8 cellular contexts compared by ENCODE assay signal in genomic region chr19:58466089-58466759, GRCh38. TPM values are rescaled to one million over a fixed set of nuclear protein-coding genes. Genes with fewer than 3 reads are reported as not detected.
DNase-seq lines count a peak whose midpoint lies in the region; ATAC-seq and TF ChIP-seq lines count a peak whose summit lies in the region.

No MANE protein-coding gene starts in this region.

- no peaks in the 10 kb centered on the region for H3K9me3 ChIP-seq in CD8-positive, alpha-beta memory T cell (ENCODE audit: low read length)
- H3K9me3 ChIP-seq in WERI-Rb-1 (ENCODE audit: severe bottlenecking) = no peaks in the 10 kb centered on the region
- no peaks in the 10 kb centered on the region for H3K9me3 ChIP-seq in hepatocyte (ENCODE audit: low read depth)

- peaks cover 18% of the 10 kb centered on the region for H3K79me2 ChIP-seq in hepatocyte

- peaks cover 6% of the 10 kb centered on the region for H4K20me1 ChIP-seq in hepatocyte (ENCODE audit: insufficient read depth, poor library complexity, severe bottlenecking)

- TF ChIP-seq CTCF in WERI-Rb-1 (IDR thresholded peaks at IDR 0.05; ENCODE audit: low read depth, low read length) = no peak
- no peak for TF ChIP-seq CTCF in hepatocyte (IDR thresholded peaks at IDR 0.05; ENCODE audit: poor library complexity)

- peak overlapping the region; percentile 82 for H3K4me2 ChIP-seq in hepatocyte

- WGBS in hepatocyte (ENCODE audit: low lambda C conversion rate, missing lambda C conversion rate) = 39% methylated on average over 20 of the region's 20 CpGs

- H3K9me3 Mint-ChIP-seq in CD8-positive, alpha-beta memory T cell = no peaks in the 10 kb centered on the region
- H3K9me3 Mint-ChIP-seq in stimulated activated naive CD8-positive, alpha-beta T cell treated with anti-CD3 and anti-CD28 coated beads, Interleukin-15, amount 100 ng/mL, for 72 hours = no peaks in the 10 kb centered on the region

- H3K27me3 Mint-ChIP-seq in CD8-positive, alpha-beta memory T cell = peaks cover 0 to 2% of the 10 kb centered on the region in 2 donors
- no peaks in the 10 kb centered on the region for H3K27me3 Mint-ChIP-seq in stimulated activated naive CD8-positive, alpha-beta T cell treated with anti-CD3 and anti-CD28 coated beads, Interleukin-15, amount 100 ng/mL, for 72 hours

- DNase-seq in CD8-positive, alpha-beta memory T cell = no peak
- no peak for DNase-seq in WERI-Rb-1
- DNase-seq in hepatocyte (ENCODE audit: low spot score) = no peak
- no peak for DNase-seq in stimulated activated naive CD8-positive, alpha-beta T cell treated with anti-CD3 and anti-CD28 coated beads, Interleukin-15, amount 100 ng/mL, for 72 hours
- DNase-seq in cerebellum (ENCODE audit: low spot score) = no peak
- DNase-seq in NCI-H1105 treated with DMSO at 0.1 percent for 48 hours (lab: John Stamatoyannopoulos, UW) = no peak
- no peak for DNase-seq in NOMO-1 treated with dmso at 0.1 percent for 144 hours (lab: John Stamatoyannopoulos, UW; ENCODE audit: unreplicated experiment)

- peak overlapping the region in 7 of 8 donors; percentile 77 to 96 (median 90) for H3K27ac Mint-ChIP-seq in CD8-positive, alpha-beta memory T cell
- H3K27ac Mint-ChIP-seq in stimulated activated naive CD8-positive, alpha-beta T cell treated with anti-CD3 and anti-CD28 coated beads, Interleukin-15, amount 100 ng/mL, for 72 hours = no peak overlapping the region

- no peaks in the 10 kb centered on the region for H3K9me2 ChIP-seq in hepatocyte (replicated peaks; ENCODE audit: insufficient read depth)

- peak overlapping the region; percentile 84 to 94 (median 86) for H3K4me3 Mint-ChIP-seq in CD8-positive, alpha-beta memory T cell
- H3K4me3 Mint-ChIP-seq in stimulated activated naive CD8-positive, alpha-beta T cell treated with anti-CD3 and anti-CD28 coated beads, Interleukin-15, amount 100 ng/mL, for 72 hours = peak overlapping the region; percentile 82 to 97

- POLR2A ChIA-PET in CD8-positive, alpha-beta memory T cell (lab: Charles Lee) = no interaction called here

- ATAC-seq in HG02571 (IDR thresholded peaks at IDR 0.05; ENCODE audit: unreplicated experiment) = peak; percentile 20
- peak; percentile 36 for ATAC-seq in stimulated activated naive CD8-positive, alpha-beta T cell treated with anti-CD3 and anti-CD28 coated beads, Interleukin-15, amount 100 ng/mL, for 72 hours

- peak overlapping the region; percentile 81 for H3K4me3 ChIP-seq in CD8-positive, alpha-beta memory T cell (ENCODE audit: low read length)
- H3K4me3 ChIP-seq in WERI-Rb-1 (ENCODE audit: low read depth, low read length) = peak overlapping the region; percentile 88
- H3K4me3 ChIP-seq in hepatocyte = peak overlapping the region; percentile 38

- H3K36me3 Mint-ChIP-seq in CD8-positive, alpha-beta memory T cell = peaks cover 0 to 26% (median 0%) of the 10 kb centered on the region in 3 donors

- peaks cover 13% of the 10 kb centered on the region for H3K4me1 ChIP-seq in CD8-positive, alpha-beta memory T cell (ENCODE audit: insufficient read depth, low read length)
- no peaks in the 10 kb centered on the region for H3K4me1 ChIP-seq in hepatocyte (ENCODE audit: insufficient read depth)

- H3K27me3 ChIP-seq in CD8-positive, alpha-beta memory T cell (ENCODE audit: insufficient read depth, low read length, poor library complexity, severe bottlenecking) = no peaks in the 10 kb centered on the region
- H3K27me3 ChIP-seq in WERI-Rb-1 (ENCODE audit: insufficient read depth, low read depth, severe bottlenecking) = no peaks in the 10 kb centered on the region
- no peaks in the 10 kb centered on the region for H3K27me3 ChIP-seq in hepatocyte

- CTCF ChIA-PET in CD8-positive, alpha-beta memory T cell (lab: Charles Lee) = interaction anchor here (1.1 to 1.2 kb wide), 2 partner anchors 48 to 54 kb away, joined by 3 read pairs; partner anchors contain the start of gene ZBTB45

- peaks cover 22 to 28% (median 25%) of the 10 kb centered on the region in 3 donors for H3K4me1 Mint-ChIP-seq in CD8-positive, alpha-beta memory T cell
- peaks cover 26% of the 10 kb centered on the region for H3K4me1 Mint-ChIP-seq in stimulated activated naive CD8-positive, alpha-beta T cell treated with anti-CD3 and anti-CD28 coated beads, Interleukin-15, amount 100 ng/mL, for 72 hours

- H3K27ac ChIP-seq in CD8-positive, alpha-beta memory T cell (ENCODE audit: low read depth, low read length) = peak overlapping the region; percentile 6
- H3K27ac ChIP-seq in WERI-Rb-1 (no peak overlapping the region), hepatocyte (no peak overlapping the region)

- H2AFZ ChIP-seq in hepatocyte = peak overlapping the region; percentile 84

- H3K36me3 ChIP-seq in CD8-positive, alpha-beta memory T cell (ENCODE audit: insufficient read depth, low read length) = peaks cover 5% of the 10 kb centered on the region
- peaks cover 11% of the 10 kb centered on the region for H3K36me3 ChIP-seq in WERI-Rb-1
- H3K36me3 ChIP-seq in hepatocyte (replicated peaks; ENCODE audit: insufficient read depth, low read depth) = no peaks in the 10 kb centered on the region

RNA-seq across cellular contexts. Expression of gene ZNF324, which starts 0.7 kb away (rescaled TPM):
- 10 to 100 TPM; 19.8 to 21.0 TPM for total RNA-seq in CD8-positive, alpha-beta memory T cell
- 13.9 TPM for polyA plus RNA-seq in CD8-positive, alpha-beta memory T cell
- 8.7 and 13.1 TPM in 2 replicates for total RNA-seq in hepatocyte
- 9.1 and 9.3 TPM in 2 replicates for polyA plus RNA-seq in hepatocyte
- total RNA-seq in cerebellum = 22.6 TPM

RNA-seq across cellular contexts. Expression of gene ZNF446, which starts 9.9 kb away (rescaled TPM):
- 1 to 10 TPM; 5.9 to 7.2 TPM for total RNA-seq in CD8-positive, alpha-beta memory T cell
- 3.8 TPM for polyA plus RNA-seq in CD8-positive, alpha-beta memory T cell
- 11.2 and 20.5 TPM in 2 replicates for total RNA-seq in hepatocyte
- 13.8 and 20.7 TPM in 2 replicates for polyA plus RNA-seq in hepatocyte
- total RNA-seq in cerebellum = 11.5 TPM

RNA-seq across cellular contexts. Expression of gene ZNF324B, which starts 14.8 kb away (rescaled TPM):
- 10 to 100 TPM; 11.3 TPM for total RNA-seq in CD8-positive, alpha-beta memory T cell
- 2.9 TPM for polyA plus RNA-seq in CD8-positive, alpha-beta memory T cell
- 5.8 and 7.0 TPM in 2 replicates for total RNA-seq in hepatocyte
- 1.9 and 2.4 TPM in 2 replicates for polyA plus RNA-seq in hepatocyte
- total RNA-seq in cerebellum = 12.4 TPM

RNA-seq across cellular contexts. Expression of gene ZNF132, which starts 26.3 kb away (rescaled TPM):
- total RNA-seq in CD8-positive, alpha-beta memory T cell = 1 to 10 TPM; 4.9 to 5.2 TPM
- 0.97 TPM for polyA plus RNA-seq in CD8-positive, alpha-beta memory T cell
- total RNA-seq in hepatocyte = 1.0 and 1.5 TPM in 2 replicates
- polyA plus RNA-seq in hepatocyte = 0.35 and 0.95 TPM in 2 replicates
- total RNA-seq in cerebellum = 16.2 TPM

RNA-seq across cellular contexts. Expression of gene SLC27A5, which starts 45.6 kb away (rescaled TPM):
- total RNA-seq in CD8-positive, alpha-beta memory T cell = 10 to 100 TPM; 16.1 to 19.1 TPM
- polyA plus RNA-seq in CD8-positive, alpha-beta memory T cell = 25.9 TPM
- total RNA-seq in hepatocyte (8.4 and 9.0 TPM in 2 replicates), cerebellum (6.8 TPM)
- polyA plus RNA-seq in hepatocyte = 13.8 and 19.1 TPM in 2 replicates

Comparison
In these comparisons a context has a peak if more than half of its experiments do, and no peak if none do; other contexts are left out.
1. H3K4me3 ChIP-seq: peak in every context shown above with its lines; median percentile 88 in WERI-Rb-1; 81 in CD8-positive, alpha-beta memory T cell; 38 in hepatocyte.
2. H3K27ac Mint-ChIP-seq: peak in CD8-positive, alpha-beta memory T cell (7 of 8); none in stimulated activated naive CD8-positive, alpha-beta T cell treated with anti-CD3 and anti-CD28 coated beads, Interleukin-15, amount 100 ng/mL, for 72 hours (0 of 2).